ENCODE assay signal across 8 cellular contexts in the genomic region with DNA sequence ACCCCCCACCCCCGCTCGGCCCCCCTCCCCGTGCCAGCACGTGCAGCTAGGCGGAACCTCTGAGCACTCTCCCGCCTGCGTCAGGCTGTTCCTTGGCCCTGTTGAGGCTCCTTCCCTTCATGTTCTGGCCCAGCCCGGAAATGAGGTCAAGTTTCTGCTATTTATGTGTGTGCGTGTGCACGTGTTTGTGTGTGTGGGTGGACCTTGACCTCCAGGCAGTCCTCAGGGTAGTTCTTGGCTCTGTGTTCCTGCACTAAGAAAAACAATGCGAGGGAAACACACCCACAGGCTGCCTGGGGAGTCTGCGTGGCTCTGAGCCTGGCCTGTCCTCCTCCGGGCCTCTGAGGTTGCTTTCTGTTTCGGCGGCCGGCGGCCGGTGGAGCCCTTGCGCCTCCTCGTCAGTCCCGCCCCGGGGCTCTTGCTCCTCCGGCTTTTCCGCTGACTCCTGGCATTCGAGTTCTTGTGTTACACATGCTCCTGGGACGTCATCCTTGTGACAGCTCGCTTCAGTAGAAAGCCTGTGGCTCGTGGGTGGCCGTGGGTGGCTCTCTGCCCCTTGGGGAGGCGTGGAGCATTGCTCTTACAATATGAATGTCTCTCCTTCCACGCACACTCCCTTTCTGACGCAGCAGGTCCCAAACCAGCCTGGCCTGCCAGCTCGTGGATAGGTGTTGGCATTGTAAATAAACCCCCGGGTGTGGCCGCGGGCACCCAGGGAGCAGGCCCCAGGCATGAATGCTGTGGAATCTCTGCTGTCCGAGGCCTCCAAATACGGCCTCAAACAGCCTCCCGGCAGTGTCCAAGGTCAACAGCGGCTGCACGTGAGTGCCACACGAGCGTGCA. TPM values are rescaled to one million over a fixed set of nuclear protein-coding genes. Genes with fewer than 3 reads are reported as not detected.
DNase-seq lines count a peak whose midpoint lies in the region; ATAC-seq and TF ChIP-seq lines count a peak whose summit lies in the region.

No MANE protein-coding gene starts in this region.

- peak overlapping the region; percentile 47 for H3K4me3 ChIP-seq in CD8-positive, alpha-beta memory T cell (ENCODE audit: low read length)
- peak overlapping the region; percentile 38 for H3K4me3 ChIP-seq in choroid plexus epithelial cell (ENCODE audit: low read depth, low read length)

- CTCF ChIA-PET in CD8-positive, alpha-beta memory T cell (lab: Charles Lee): interaction anchor here (1.0 to 2.0 kb wide), 2 partner anchors 49 to 156 kb away, joined by 4 to 13 read pairs; no protein-coding TSS in a partner anchor

- DNase-seq in CD8-positive, alpha-beta memory T cell: peak; percentile 34 to 83 (median 73)
- DNase-seq in GM20000 (ENCODE audit: low spot score): peak; percentile 94
- peak; percentile 75 for DNase-seq in HS-27A (ENCODE audit: low read depth)
- DNase-seq in choroid plexus epithelial cell (ENCODE audit: low read depth): peak; percentile 99
- DNase-seq in left colon: peak; percentile 87 to 97
- DNase-seq in stimulated activated CD4-positive, alpha-beta T cell treated with anti-CD3 and anti-CD28 coated beads, Interleukin-1b, Interleukin-23, amount 100 ng/mL, for 24 hours (ENCODE audit: low read depth in 4 of 4, low spot score in 1 of 4): peak in 3 of 4 experiments; percentile 21 to 41 (median 24)
- DNase-seq in NCI-H1436 (lab: John Stamatoyannopoulos, UW): no peak

- peaks cover 20 to 32% (median 30%) of the 10 kb centered on the region in 3 donors for H3K4me1 Mint-ChIP-seq in CD8-positive, alpha-beta memory T cell

- peak overlapping the region; percentile 82 for H3K27ac ChIP-seq in CD8-positive, alpha-beta memory T cell (ENCODE audit: low read depth, low read length)

- ATAC-seq in activated CD4-positive, CD25-positive, alpha-beta regulatory T cell treated with anti-CD3 and anti-CD28 coated beads, Interleukin-2, amount 50 U/mL, for 24 hours: peak; percentile 59 to 63
- ATAC-seq in left colon: peak; percentile 78

- no peaks in the 10 kb centered on the region for H3K27me3 ChIP-seq in CD8-positive, alpha-beta memory T cell (ENCODE audit: insufficient read depth, low read length, poor library complexity, severe bottlenecking)

- no peaks in the 10 kb centered on the region for H3K9me3 Mint-ChIP-seq in CD8-positive, alpha-beta memory T cell

- H3K9me3 ChIP-seq in CD8-positive, alpha-beta memory T cell (ENCODE audit: low read length): no peaks in the 10 kb centered on the region

- POLR2A ChIA-PET in CD8-positive, alpha-beta memory T cell (lab: Charles Lee): interaction anchor here (0.5 to 3.1 kb wide), 5 partner anchors 10 to 986 kb away, joined by 3 to 28 read pairs (median 5); a partner anchor contains a TSS

- intact Hi-C loops in left colon (cut with DNase I, micrococcal nuclease): no loop called here

- peak overlapping the region; percentile 72 to 90 (median 82) for H3K4me3 Mint-ChIP-seq in CD8-positive, alpha-beta memory T cell

- H3K36me3 ChIP-seq in CD8-positive, alpha-beta memory T cell (ENCODE audit: insufficient read depth, low read length): no peaks in the 10 kb centered on the region

- no peaks in the 10 kb centered on the region for H3K36me3 Mint-ChIP-seq in CD8-positive, alpha-beta memory T cell

- H3K27me3 Mint-ChIP-seq in CD8-positive, alpha-beta memory T cell: peaks cover 0 to 2% of the 10 kb centered on the region in 2 donors

- TF ChIP-seq CTCF in GM20000 (IDR thresholded peaks at IDR 0.05; ENCODE audit: extremely low read depth, missing control alignments): no peak
- peak; percentile 26 for TF ChIP-seq CTCF in choroid plexus epithelial cell (conservative IDR thresholded peaks at IDR 0.05; ENCODE audit: low read depth, low read length)

- peaks cover 29% of the 10 kb centered on the region for H3K4me1 ChIP-seq in CD8-positive, alpha-beta memory T cell (ENCODE audit: insufficient read depth, low read length)

- H3K27ac Mint-ChIP-seq in CD8-positive, alpha-beta memory T cell: peak overlapping the region; percentile 90 to 99 (median 96)

RNA-seq across cellular contexts. Expression of a gene that starts 10.0 kb away (rescaled TPM):
- total RNA-seq in CD8-positive, alpha-beta memory T cell: 10 to 100 TPM; 42.0 to 44.9 TPM
- 0.47 TPM for polyA plus RNA-seq in CD8-positive, alpha-beta memory T cell
- 10 to 100 TPM; 15.0 to 22.2 TPM for total RNA-seq in left colon

RNA-seq across cellular contexts. Expression of a gene that starts 56.4 kb away (rescaled TPM):
- total RNA-seq in CD8-positive, alpha-beta memory T cell: not detected
- polyA plus RNA-seq in CD8-positive, alpha-beta memory T cell: not detected
- 1 to 10 TPM in 1 of 2 donors, not detected in 1; 2.3 TPM for total RNA-seq in left colon
